1 cellular context compared by ENCODE assay signal in genomic region chr22:42304021-42304790, GRCh38.
TF ChIP-seq lines count a peak whose summit lies in the region.

No MANE protein-coding gene starts in this region.

TF ChIP-seq in H1, 55 proteins besides CTCF, POLR2A, EP300 and RAD21:
- TF ChIP-seq GTF2F1 (IDR thresholded peaks at IDR 0.05; ENCODE audit: borderline replicate concordance, low read depth, low read length): no peak
- no peak for TF ChIP-seq BRCA1 (IDR thresholded peaks at IDR 0.05; ENCODE audit: low read depth, low read length)
- no peak for TF ChIP-seq POU5F1 (IDR thresholded peaks at IDR 0.05; ENCODE audit: low read depth, low read length)
- TF ChIP-seq E2F6 (IDR thresholded peaks at IDR 0.05): no peak
- TF ChIP-seq MAFK (IDR thresholded peaks at IDR 0.05; ENCODE audit: low read depth, low read length): no peak
- TF ChIP-seq CTBP2 (IDR thresholded peaks at IDR 0.05; ENCODE audit: borderline replicate concordance, insufficient read depth, insufficient read length, low read length): peak; percentile 16
- TF ChIP-seq HDAC2 (IDR thresholded peaks at IDR 0.05; ENCODE audit: borderline replicate concordance in 1 of 2, low read depth in 2 of 2, low read length in 2 of 2): no peak
